Comparison of ENCODE assay signal across 35 cellular contexts in genomic region chr1:28632560-28632959, GRCh38. TPM values are rescaled to one million over a fixed set of nuclear protein-coding genes. Genes with fewer than 3 reads are reported as not detected.
"Had no signal": no experiment of that assay in that cellular context is flagged by ENCODE, and none has a peak within 500 bp of the region (broad histone marks: within the 10 kb centered on the region; RNA-seq: fewer than 3 reads in every experiment).

No MANE protein-coding gene starts in this region.

- H3K9me3 Mint-ChIP-seq: activated CD4-positive, alpha-beta memory T cell treated with anti-CD3 and anti-CD28 coated beads, Interleukin-2, amount 10 ng/mL, durations not matched to agents 7 days and 5 days; activated naive CD4-positive, alpha-beta T cell treated with anti-CD3 and anti-CD28 coated beads, Interleukin-2, amount 10 ng/mL, durations not matched to agents 7 days and 5 days; central memory CD8-positive, alpha-beta T cell; natural killer cell treated with Interleukin-12 subunit alpha and Interleukin-12 subunit beta and Interleukin-15 and Interleukin-18, amount 100 ng/mL, for 72 hours; stimulated activated naive CD8-positive, alpha-beta T cell treated with anti-CD3 and anti-CD28 coated beads, Interleukin-15, Interleukin-2, amounts not matched to agents 100 ng/mL and 50 ng/mL, for 24 hours had no signal

- DNase-seq: activated CD4-positive, alpha-beta memory T cell treated with anti-CD3 and anti-CD28 coated beads, Interleukin-2, amount 10 ng/mL, durations not matched to agents 7 days and 5 days; activated CD4-positive, alpha-beta T cell treated with anti-CD3 and anti-CD28 coated beads for 4 hours; activated CD4-positive, CD25-positive, alpha-beta regulatory T cell; activated CD8-positive, alpha-beta memory T cell treated with anti-CD3 and anti-CD28 coated beads, Interleukin-2, amount 10 ng/mL, durations not matched to agents 7 days and 5 days; activated effector memory CD4-positive, alpha-beta T cell treated with anti-CD3 and anti-CD28 coated beads, Interleukin-2, amount 50 U/mL, for 16 hours; activated naive CD4-positive, alpha-beta T cell treated with anti-CD3 and anti-CD28 coated beads, Interleukin-2, amount 10 ng/mL, durations not matched to agents 7 days and 5 days; anterior cingulate cortex; dermis blood vessel endothelial cell; effector CD4-positive, alpha-beta T cell; esophagus squamous epithelium; foreskin melanocyte; heart right ventricle; kidney glomerular epithelial cell; lower lobe of right lung; mesenchymal stem cell; right lobe of liver; SK-N-SH; stimulated activated CD4-positive, alpha-beta T cell treated with anti-CD3 and anti-CD28 coated beads, Interleukin-12 subunit alpha, Interleukin-12 subunit beta, amount 100 ng/mL, for 4 hours; stimulated activated CD4-positive, alpha-beta T cell treated with anti-CD3 and anti-CD28 coated beads, Interleukin-4, amount 100 ng/mL, for 1 hour; trophoblast cell had no signal

- H3K4me3 ChIP-seq: esophagus squamous epithelium, heart right ventricle, lower lobe of right lung, right lobe of liver, skin epidermis, thoracic aorta had no signal

- ATAC-seq: activated CD8-positive, alpha-beta memory T cell treated with anti-CD3 and anti-CD28 coated beads, Interleukin-2, amount 10 ng/mL, durations not matched to agents 7 days and 5 days; heart right ventricle; left lobe of liver; lower lobe of right lung; natural killer cell treated with Interleukin-12 subunit alpha and Interleukin-12 subunit beta and Interleukin-15 and Interleukin-18, amount 100 ng/mL, for 72 hours; right lobe of liver had no signal

- H3K36me3 ChIP-seq: esophagus squamous epithelium, lower lobe of right lung, right lobe of liver, thoracic aorta had no signal

- H3K4me3 Mint-ChIP-seq: activated CD4-positive, alpha-beta memory T cell treated with anti-CD3 and anti-CD28 coated beads, Interleukin-2, amount 10 ng/mL, durations not matched to agents 7 days and 5 days; activated CD8-positive, alpha-beta memory T cell treated with anti-CD3 and anti-CD28 coated beads, Interleukin-2, amount 10 ng/mL, durations not matched to agents 7 days and 5 days; activated naive CD4-positive, alpha-beta T cell treated with anti-CD3 and anti-CD28 coated beads, Interleukin-2, amount 10 ng/mL, durations not matched to agents 7 days and 5 days; central memory CD8-positive, alpha-beta T cell; natural killer cell treated with Interleukin-12 subunit alpha and Interleukin-12 subunit beta and Interleukin-15 and Interleukin-18, amount 100 ng/mL, for 72 hours; stimulated activated naive CD8-positive, alpha-beta T cell treated with anti-CD3 and anti-CD28 coated beads, Interleukin-15, Interleukin-2, amounts not matched to agents 100 ng/mL and 50 ng/mL, for 24 hours had no signal

- H3K36me3 Mint-ChIP-seq: natural killer cell treated with Interleukin-12 subunit alpha and Interleukin-12 subunit beta and Interleukin-15 and Interleukin-18, amount 100 ng/mL, for 72 hours had no signal

- H3K27ac ChIP-seq: epithelial cell of prostate, esophagus squamous epithelium, heart right ventricle, lower lobe of right lung, right lobe of liver, skin epidermis, thoracic aorta had no signal

- H3K4me1 ChIP-seq: esophagus squamous epithelium, heart right ventricle, lower lobe of right lung had no signal

- H3K27ac Mint-ChIP-seq: activated CD4-positive, alpha-beta memory T cell treated with anti-CD3 and anti-CD28 coated beads, Interleukin-2, amount 10 ng/mL, durations not matched to agents 7 days and 5 days; activated CD8-positive, alpha-beta memory T cell treated with anti-CD3 and anti-CD28 coated beads, Interleukin-2, amount 10 ng/mL, durations not matched to agents 7 days and 5 days; activated naive CD4-positive, alpha-beta T cell treated with anti-CD3 and anti-CD28 coated beads, Interleukin-2, amount 10 ng/mL, durations not matched to agents 7 days and 5 days; natural killer cell treated with Interleukin-12 subunit alpha and Interleukin-12 subunit beta and Interleukin-15 and Interleukin-18, amount 100 ng/mL, for 72 hours; stimulated activated naive CD8-positive, alpha-beta T cell treated with anti-CD3 and anti-CD28 coated beads, Interleukin-15, Interleukin-2, amounts not matched to agents 100 ng/mL and 50 ng/mL, for 24 hours had no signal

- H3K9me3 ChIP-seq: esophagus squamous epithelium, heart right ventricle, lower lobe of right lung, right lobe of liver, SK-N-SH, thoracic aorta had no signal

- H3K27me3 Mint-ChIP-seq: activated CD4-positive, alpha-beta memory T cell treated with anti-CD3 and anti-CD28 coated beads, Interleukin-2, amount 10 ng/mL, durations not matched to agents 7 days and 5 days; activated CD8-positive, alpha-beta memory T cell treated with anti-CD3 and anti-CD28 coated beads, Interleukin-2, amount 10 ng/mL, durations not matched to agents 7 days and 5 days; activated naive CD4-positive, alpha-beta T cell treated with anti-CD3 and anti-CD28 coated beads, Interleukin-2, amount 10 ng/mL, durations not matched to agents 7 days and 5 days; central memory CD8-positive, alpha-beta T cell; natural killer cell treated with Interleukin-12 subunit alpha and Interleukin-12 subunit beta and Interleukin-15 and Interleukin-18, amount 100 ng/mL, for 72 hours; stimulated activated naive CD8-positive, alpha-beta T cell treated with anti-CD3 and anti-CD28 coated beads, Interleukin-15, Interleukin-2, amounts not matched to agents 100 ng/mL and 50 ng/mL, for 24 hours had no signal

- H3K27me3 ChIP-seq: esophagus squamous epithelium, heart right ventricle, right lobe of liver had no signal

RNA-seq across cellular contexts. Expression of gene RNU11, which starts 15.8 kb away (rescaled TPM):
- total RNA-seq: activated CD4-positive, alpha-beta memory T cell treated with anti-CD3 and anti-CD28 coated beads, Interleukin-2, amount 10 ng/mL, durations not matched to agents 7 days and 5 days; activated CD8-positive, alpha-beta memory T cell treated with anti-CD3 and anti-CD28 coated beads, Interleukin-2, amount 10 ng/mL, durations not matched to agents 7 days and 5 days; bronchial epithelial cell; dermis blood vessel endothelial cell; esophagus squamous epithelium; glomerular endothelial cell; heart right ventricle; left lobe of liver; lower lobe of right lung; mononuclear cell; natural killer cell treated with Interleukin-12 subunit alpha and Interleukin-12 subunit beta and Interleukin-15 and Interleukin-18, amount 100 ng/mL, for 72 hours; omental fat pad; posterior vena cava; renal cortical epithelial cell; right lobe of liver; subcutaneous adipose tissue; thoracic aorta had no signal
- polyA plus RNA-seq: adipose tissue, heart right ventricle, SK-N-SH had no signal

RNA-seq across cellular contexts. Expression of gene RAB42, which starts 40.5 kb away (rescaled TPM):
- total RNA-seq: activated CD4-positive, alpha-beta memory T cell treated with anti-CD3 and anti-CD28 coated beads, Interleukin-2, amount 10 ng/mL, durations not matched to agents 7 days and 5 days; activated CD8-positive, alpha-beta memory T cell treated with anti-CD3 and anti-CD28 coated beads, Interleukin-2, amount 10 ng/mL, durations not matched to agents 7 days and 5 days; bronchial epithelial cell; natural killer cell treated with Interleukin-12 subunit alpha and Interleukin-12 subunit beta and Interleukin-15 and Interleukin-18, amount 100 ng/mL, for 72 hours had no signal
